ENCODE assay signal across 15 cellular contexts in the genomic region with DNA sequence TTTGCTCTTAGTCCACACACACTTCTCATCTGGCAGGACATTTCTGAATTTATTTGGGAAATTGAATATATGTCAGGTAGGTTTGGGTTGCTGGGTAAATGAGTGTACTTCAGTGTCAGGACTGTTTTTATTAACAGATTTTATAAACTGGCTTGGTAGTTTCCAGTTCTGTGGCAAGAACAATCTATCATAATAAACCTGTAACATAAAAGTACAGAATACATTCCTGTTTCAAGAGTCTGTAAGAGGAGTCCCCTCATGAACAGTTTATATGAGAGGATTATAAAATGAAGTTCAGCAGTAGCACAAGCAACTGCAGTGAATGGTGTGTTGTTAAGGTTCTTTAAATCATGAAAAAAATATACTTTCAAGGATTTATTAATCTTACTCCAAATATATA.
DNase-seq lines count a peak whose midpoint lies in the region; ATAC-seq and TF ChIP-seq lines count a peak whose summit lies in the region.
"Had no signal": no experiment of that assay in that cellular context is flagged by ENCODE, and none has a peak within 500 bp of the region (broad histone marks: within the 10 kb centered on the region; RNA-seq: fewer than 3 reads in every experiment).

No MANE protein-coding gene starts in this region.

- TF ChIP-seq POLR2A in vagina (IDR thresholded peaks at IDR 0.05), result no peak

- H3K9me2 ChIP-seq in GM23338 (ENCODE audit: insufficient read depth), result no peaks in the 10 kb centered on the region

- H3K36me3 Mint-ChIP-seq in GM23338 (ENCODE audit: low read depth), result no peaks in the 10 kb centered on the region
- H3K36me3 Mint-ChIP-seq in endodermal cell (ENCODE audit: low read depth), result no peaks in the 10 kb centered on the region
- H3K36me3 Mint-ChIP-seq: CD4-positive, CD25-positive, alpha-beta regulatory T cell; CD8-positive, alpha-beta memory T cell had no signal

- no peak overlapping the region for H3K4me2 ChIP-seq in GM23338

- no peaks in the 10 kb centered on the region for H3K27me3 ChIP-seq in ACC112 (ENCODE audit: insufficient read depth, low read length)
- H3K27me3 ChIP-seq in GM23338 (ENCODE audit: insufficient read depth), result no peaks in the 10 kb centered on the region
- H3K27me3 ChIP-seq in endodermal cell (ENCODE audit: control insufficient read depth, insufficient read depth, low read length, poor library complexity, severe bottlenecking), result no peaks in the 10 kb centered on the region
- H3K27me3 ChIP-seq in vagina, result no peaks in the 10 kb centered on the region
- H3K27me3 ChIP-seq: BE2C had no signal

- H3F3A ChIP-seq in GM23338 (replicated peaks; ENCODE audit: low read depth), result no peaks in the 10 kb centered on the region

- H3K27me3 Mint-ChIP-seq in GM23338 (ENCODE audit: insufficient read depth, low read depth, poor library complexity), result no peaks in the 10 kb centered on the region
- no peaks in the 10 kb centered on the region for H3K27me3 Mint-ChIP-seq in endodermal cell (ENCODE audit: insufficient read depth)
- H3K27me3 Mint-ChIP-seq: CD4-positive, CD25-positive, alpha-beta regulatory T cell; CD8-positive, alpha-beta memory T cell had no signal

- ATAC-seq in GM23338 (no peak), HG03135 (IDR thresholded peaks at IDR 0.05; ENCODE audit: unreplicated experiment) (no peak)

- H3K9me3 Mint-ChIP-seq in GM23338 (no peaks in the 10 kb centered on the region), endodermal cell (no peaks in the 10 kb centered on the region)
- H3K9me3 Mint-ChIP-seq: HFFc6 had no signal

- no peak overlapping the region for H3K9ac ChIP-seq in endodermal cell (ENCODE audit: extremely low read depth, low read length, poor library complexity, severe bottlenecking)

- H2AFZ ChIP-seq in ACC112 (ENCODE audit: low read length, unreplicated experiment), result no peak overlapping the region
- no peak overlapping the region for H2AFZ ChIP-seq in GM23338

- intact Hi-C loops in vagina (cut with DNase I), result no loop called here

- H3K4me3 Mint-ChIP-seq in GM23338 (no peak overlapping the region), endodermal cell (no peak overlapping the region)
- H3K4me3 Mint-ChIP-seq: CD4-positive, CD25-positive, alpha-beta regulatory T cell; CD8-positive, alpha-beta memory T cell had no signal

- no peak for DNase-seq in GM23338 (ENCODE audit: low spot score)
- no peak for DNase-seq in endodermal cell
- no peak for DNase-seq in vagina (ENCODE audit: extremely low spot score in 2 of 2)
- no peak for DNase-seq in activated CD4-positive, alpha-beta T cell treated with anti-CD3 and anti-CD28 coated beads for 1 hour
- DNase-seq: ACHN; BE2C; C1 segment of cervical spinal cord; CD4-positive, CD25-positive, alpha-beta regulatory T cell; CD8-positive, alpha-beta memory T cell; COR-L47; DMS 273 treated with DMSO at 0.1 percent for 48 hours; HFFc6; IMR-90 had no signal

- H3K4me1 Mint-ChIP-seq in GM23338 (peaks cover 10% of the 10 kb centered on the region; the same call in 2 of the 3 replicates), endodermal cell (no peaks in the 10 kb centered on the region)
- H3K4me1 Mint-ChIP-seq: CD4-positive, CD25-positive, alpha-beta regulatory T cell; CD8-positive, alpha-beta memory T cell had no signal

- H4K20me1 ChIP-seq in GM23338 (replicated peaks; ENCODE audit: insufficient read depth), result no peaks in the 10 kb centered on the region

- H3K36me3 ChIP-seq in ACC112 (ENCODE audit: insufficient read depth, low read length), result no peaks in the 10 kb centered on the region
- no peaks in the 10 kb centered on the region for H3K36me3 ChIP-seq in GM23338 (ENCODE audit: insufficient read depth)
- no peaks in the 10 kb centered on the region for H3K36me3 ChIP-seq in endodermal cell (ENCODE audit: control insufficient read depth, insufficient read depth, low read length)
- H3K36me3 ChIP-seq in vagina, result no peaks in the 10 kb centered on the region
- H3K36me3 ChIP-seq: BE2C had no signal

- TF ChIP-seq CTCF in GM23338 (conservative IDR thresholded peaks at IDR 0.05; ENCODE audit: low read depth in 2 of 2) (no peak), endodermal cell (conservative IDR thresholded peaks at IDR 0.05) (no peak), vagina (IDR thresholded peaks at IDR 0.05) (no peak)

- H3K9me3 ChIP-seq in endodermal cell (ENCODE audit: control insufficient read depth, low read length) (no peaks in the 10 kb centered on the region), vagina (no peaks in the 10 kb centered on the region)
- H3K9me3 ChIP-seq: BE2C had no signal

- H3K27ac ChIP-seq in ACC112 (ENCODE audit: low read depth, low read length), result 0 out of 2 replicates have a peak overlapping the region, but pooled peaks have one; percentile 0
- H3K27ac ChIP-seq in GM23338 (ENCODE audit: low read depth), result no peak overlapping the region
- H3K27ac ChIP-seq in endodermal cell (ENCODE audit: low read depth, low read length), result no peak overlapping the region
- H3K27ac ChIP-seq in vagina, result peak overlapping the region; percentile 34

- H3K79me2 ChIP-seq in ACC112 (ENCODE audit: control insufficient read depth, insufficient read depth, low read length, unreplicated experiment), result no peaks in the 10 kb centered on the region
- no peaks in the 10 kb centered on the region for H3K79me2 ChIP-seq in GM23338 (replicated peaks; ENCODE audit: insufficient read depth)

- H3K27ac Mint-ChIP-seq in GM23338 (peak overlapping the region; percentile 29; the same call in 1 of the 2 replicates), endodermal cell (peak overlapping the region; percentile 44)
- H3K27ac Mint-ChIP-seq: CD4-positive, CD25-positive, alpha-beta regulatory T cell; CD8-positive, alpha-beta memory T cell; HFFc6 had no signal

- H3K4me1 ChIP-seq in ACC112 (ENCODE audit: control insufficient read depth, insufficient read depth, low read length, unreplicated experiment), result peaks cover 19% of the 10 kb centered on the region
- peaks cover 15% of the 10 kb centered on the region; the same call in 1 of the 2 replicates for H3K4me1 ChIP-seq in GM23338 (ENCODE audit: insufficient read depth)
- no peaks in the 10 kb centered on the region for H3K4me1 ChIP-seq in endodermal cell (ENCODE audit: control insufficient read depth, insufficient read depth, low read length)
- no peaks in the 10 kb centered on the region for H3K4me1 ChIP-seq in vagina
- H3K4me1 ChIP-seq: BE2C had no signal

- no peak overlapping the region for H3K4me3 ChIP-seq in ACC112 (ENCODE audit: low read depth, low read length)
- no peak overlapping the region for H3K4me3 ChIP-seq in GM23338
- H3K4me3 ChIP-seq in endodermal cell (ENCODE audit: low read length), result no peak overlapping the region
- no peak overlapping the region for H3K4me3 ChIP-seq in vagina

TF ChIP-seq in GM23338, 12 proteins besides CTCF, POLR2A, EP300 and RAD21 (continues in another document):
- TF ChIP-seq NANOG (IDR thresholded peaks at IDR 0.05; ENCODE audit: borderline replicate concordance), result no peak
- TF ChIP-seq ZNF331 (CRISPR knock-in tag; IDR thresholded peaks at IDR 0.05; ENCODE audit: low read depth), result no peak

Comparison
In these comparisons a context has a peak if more than half of its experiments do, and no peak if none do; other contexts are left out.
1. H3K27ac ChIP-seq: peak in ACC112 (single experiment) and vagina (single experiment); none in GM23338 (single experiment) and endodermal cell (single experiment).